In the genomic region with DNA sequence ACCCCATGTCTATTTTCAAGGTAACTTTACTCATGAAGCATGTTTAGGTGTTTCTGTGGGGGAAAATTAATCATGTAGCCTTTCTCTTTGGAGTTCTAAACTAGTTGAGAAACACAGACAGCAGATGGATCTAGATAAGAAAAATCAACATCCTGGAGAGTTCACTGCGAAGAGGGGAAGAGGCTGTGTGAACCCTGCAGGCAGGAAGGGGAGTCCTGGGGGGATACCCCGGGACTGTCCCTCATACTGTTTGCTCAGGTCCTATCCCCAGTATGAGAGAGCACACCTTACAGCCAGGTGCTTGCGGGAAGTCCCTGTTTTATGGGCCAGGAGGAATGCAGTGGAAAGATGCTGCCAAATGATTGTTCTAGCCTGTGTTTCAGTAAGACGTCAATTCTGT, we compare ENCODE assay signal across 10 cellular contexts.
A peak's percentile ranks its signal among the peaks of the same experiment; 100 is the strongest.
DNase-seq lines count a peak whose midpoint lies in the region; ATAC-seq and TF ChIP-seq lines count a peak whose summit lies in the region.
"Had no signal": no experiment of that assay in that cellular context is flagged by ENCODE, and none has a peak within 500 bp of the region (broad histone marks: within the 10 kb centered on the region; RNA-seq: fewer than 3 reads in every experiment).

No MANE protein-coding gene starts in this region.

- peaks cover 76 to 82% of the 10 kb centered on the region in 2 experiments for H3K4me1 ChIP-seq in neutrophil (ENCODE audit: control insufficient read depth in 1 of 2, insufficient read depth in 1 of 2, low read depth in 1 of 2, low read length in 1 of 2)

- no peaks in the 10 kb centered on the region for H3K27me3 ChIP-seq in neutrophil
- H3K27me3 ChIP-seq: gastroesophageal sphincter had no signal

- no peak overlapping the region for H3K27ac Mint-ChIP-seq in activated naive CD8-positive, alpha-beta T cell

- in situ Hi-C loops in ACHN (cut with HindIII; ENCODE audit: low pct_ligation_motif_present, low pct_unique_long_range_greater_than_20kb, low sequenced_read_pairs) = no loop called here

- H3K4me3 ChIP-seq in neutrophil (ENCODE audit: low read depth in 1 of 2, low read length in 1 of 2) = no peak overlapping the region
- H3K4me3 ChIP-seq in foreskin fibroblast (ENCODE audit: low read depth in 1 of 2, low read length in 2 of 2) = no peak overlapping the region
- H3K4me3 ChIP-seq: gastroesophageal sphincter had no signal

- H3K4me3 Mint-ChIP-seq in activated naive CD8-positive, alpha-beta T cell = peak overlapping the region; percentile 8

- H3K36me3 Mint-ChIP-seq in activated naive CD8-positive, alpha-beta T cell = peaks cover 7% of the 10 kb centered on the region

- peaks cover 12% of the 10 kb centered on the region for H3K36me3 ChIP-seq in neutrophil

- DNase-seq in foreskin fibroblast = no peak
- DNase-seq in ACHN = no peak
- DNase-seq: NCI-H1694 had no signal

- ATAC-seq in GM18868 (IDR thresholded peaks at IDR 0.05; ENCODE audit: unreplicated experiment) = peak; percentile 89
- peak; percentile 57 for ATAC-seq in HG02763 (IDR thresholded peaks at IDR 0.05; ENCODE audit: unreplicated experiment)
- no peak for ATAC-seq in HG03378 (IDR thresholded peaks at IDR 0.05; ENCODE audit: unreplicated experiment)
- no peak for ATAC-seq in HG02970 (IDR thresholded peaks at IDR 0.05; ENCODE audit: low FRiP score, unreplicated experiment)
- ATAC-seq: gastroesophageal sphincter had no signal

- no peaks in the 10 kb centered on the region for H3K9me3 ChIP-seq in neutrophil
- H3K9me3 ChIP-seq: gastroesophageal sphincter had no signal

- TF ChIP-seq CTCF in neutrophil (IDR thresholded peaks at IDR 0.05) (no peak), foreskin fibroblast (IDR thresholded peaks at IDR 0.05; ENCODE audit: low read depth, low read length) (no peak)

- no peaks in the 10 kb centered on the region for H3K9me3 Mint-ChIP-seq in activated naive CD8-positive, alpha-beta T cell (ENCODE audit: low read depth)

- H3K4me1 Mint-ChIP-seq in activated naive CD8-positive, alpha-beta T cell (ENCODE audit: low read depth) = peaks cover 87% of the 10 kb centered on the region

- H3K27me3 Mint-ChIP-seq in activated naive CD8-positive, alpha-beta T cell = no peaks in the 10 kb centered on the region

- peak overlapping the region; percentile 73 for H3K27ac ChIP-seq in neutrophil
- H3K27ac ChIP-seq: gastroesophageal sphincter had no signal

Comparison
In these comparisons a context has a peak if more than half of its experiments do, and no peak if none do; other contexts are left out.
1. ATAC-seq: peak in GM18868 (single experiment) and HG02763 (single experiment); none in HG03378 (single experiment) and HG02970 (single experiment).